Comparison of ENCODE assay signal across 31 cellular contexts in genomic region chr16:29875206-29875605, GRCh38. TPM values are rescaled to one million over a fixed set of nuclear protein-coding genes. Genes with fewer than 3 reads are reported as not detected.
"Had no signal": no experiment of that assay in that cellular context is flagged by ENCODE, and none has a peak within 500 bp of the region (broad histone marks: within the 10 kb centered on the region; RNA-seq: fewer than 3 reads in every experiment).

No MANE protein-coding gene starts in this region.

- H3K4me3 ChIP-seq: adrenal gland, ascending aorta, body of pancreas, breast epithelium, cardiac muscle cell had no signal

- H3K9me3 ChIP-seq: adrenal gland, ascending aorta, body of pancreas, breast epithelium had no signal

- DNase-seq: activated effector memory CD4-positive, alpha-beta T cell treated with anti-CD3 and anti-CD28 coated beads, Interleukin-2, amount 50 U/mL, for 16 hours; activated effector memory CD4-positive, alpha-beta T cell treated with Interleukin-2 at 50 U/mL for 16 hours; activated gamma-delta T cell; activated gamma-delta T cell treated with Interleukin-2 at 50 U/mL for 16 hours; activated naive CD4-positive, alpha-beta T cell; activated naive CD4-positive, alpha-beta T cell treated with anti-CD3 and anti-CD28 coated beads for 36 hours; activated naive CD4-positive, alpha-beta T cell treated with anti-CD3 and anti-CD28 coated beads, Interleukin-2, amount 10 ng/mL, durations not matched to agents 7 days and 5 days; activated naive CD4-positive, alpha-beta T cell treated with anti-CD3 and anti-CD28 coated beads, Interleukin-2, amount 50 U/mL, for 16 hours; activated naive CD4-positive, alpha-beta T cell treated with Interleukin-2 at 50 U/mL for 16 hours; activated naive CD8-positive, alpha-beta T cell treated with anti-CD3 and anti-CD28 coated beads for 36 hours; activated naive CD8-positive, alpha-beta T cell treated with anti-CD3 and anti-CD28 coated beads, Interleukin-2, amount 10 ng/mL, durations not matched to agents 7 days and 5 days; activated naive CD8-positive, alpha-beta T cell treated with anti-CD3 and anti-CD28 coated beads, Interleukin-2, amount 50 U/mL, for 24 hours; activated T-cell treated with anti-CD3 and anti-CD28 coated beads, Interleukin-2, amount 50 U/mL, for 1 hour; activated T-cell treated with anti-CD3 and anti-CD28 coated beads, Interleukin-2, amount 50 U/mL, for 24 hours; activated T-cell treated with anti-CD3 and anti-CD28 coated beads, Interleukin-2, amount 50 U/mL, for 4 hours; activated T-cell treated with anti-CD3 and anti-CD28 coated beads, Interleukin-2, amount 50 U/mL, for 48 hours; activated T-cell treated with anti-CD3 and anti-CD28 coated beads, Interleukin-2, amount 50 U/mL, for 72 hours; adrenal gland; amniotic stem cell; amygdala; anterior cingulate cortex; aorta; body of pancreas; brain microvascular endothelial cell; central memory CD4-positive, alpha-beta T cell; cerebellar nuclear complex had no signal

- H3K27ac ChIP-seq: adrenal gland, ascending aorta, body of pancreas, brain microvascular endothelial cell, breast epithelium, cardiac muscle cell had no signal

- H3K27me3 ChIP-seq: adrenal gland, body of pancreas had no signal

- H3K36me3 ChIP-seq: adrenal gland, ascending aorta, brain microvascular endothelial cell, breast epithelium, cardiac muscle cell had no signal

- H3K4me1 ChIP-seq: body of pancreas, breast epithelium had no signal

- ATAC-seq: activated naive CD4-positive, alpha-beta T cell treated with anti-CD3 and anti-CD28 coated beads, Interleukin-2, amount 50 U/mL, for 72 hours; activated naive CD8-positive, alpha-beta T cell treated with anti-CD3 and anti-CD28 coated beads, Interleukin-2, amount 50 U/mL, for 24 hours; activated T-cell treated with anti-CD3 and anti-CD28 coated beads, Interleukin-2, amount 50 U/mL, for 4 hours; activated T-cell treated with anti-CD3 and anti-CD28 coated beads, Interleukin-2, amount 50 U/mL, for 72 hours; activated T-helper 17 cell treated with anti-CD3 and anti-CD28 coated beads, Interleukin-2, amount 50 U/mL, for 72 hours; body of pancreas had no signal

RNA-seq across cellular contexts. Expression of gene SEZ6L2, which starts 24.1 kb away (rescaled TPM):
- total RNA-seq: activated naive CD8-positive, alpha-beta T cell treated with anti-CD3 and anti-CD28 coated beads, Interleukin-2, amount 10 ng/mL, durations not matched to agents 7 days and 5 days had no signal

RNA-seq across cellular contexts. Expression of gene ASPHD1, which starts 25.1 kb away (rescaled TPM):
- total RNA-seq: ascending aorta had no signal
